11 cellular contexts compared by ENCODE assay signal in genomic region chr19:2254052-2254872, GRCh38. TPM values are rescaled to one million over a fixed set of nuclear protein-coding genes. Genes with fewer than 3 reads are reported as not detected.
DNase-seq lines count a peak whose midpoint lies in the region; ATAC-seq and TF ChIP-seq lines count a peak whose summit lies in the region.
"Had no signal": no experiment of that assay in that cellular context is flagged by ENCODE, and none has a peak within 500 bp of the region (broad histone marks: within the 10 kb centered on the region; RNA-seq: fewer than 3 reads in every experiment).

No MANE protein-coding gene starts in this region.

- H3K4me1 Mint-ChIP-seq in activated CD4-positive, alpha-beta memory T cell treated with anti-CD3 and anti-CD28 coated beads for 36 hours (ENCODE audit: low read depth): peaks cover 30% of the 10 kb centered on the region
- H3K4me1 Mint-ChIP-seq in activated CD4-positive, alpha-beta memory T cell treated with anti-CD3 and anti-CD28 coated beads, Interleukin-2, amount 10 ng/mL, durations not matched to agents 7 days and 5 days: peaks cover 29% of the 10 kb centered on the region

- TF ChIP-seq CTCF in SU-DHL-6 (IDR thresholded peaks at IDR 0.05; ENCODE audit: insufficient read depth, low read length, poor library complexity, severe bottlenecking) (no peak), psoas muscle (IDR thresholded peaks at IDR 0.05) (peak; percentile 24), GM13976 (IDR thresholded peaks at IDR 0.05; ENCODE audit: borderline replicate concordance, control extremely low read depth, extremely low read depth, insufficient read depth, missing control alignments) (no peak)

- H3K27ac ChIP-seq in SU-DHL-6 (ENCODE audit: low read depth, low read length): no peak overlapping the region
- peak overlapping the region; percentile 100 for H3K27ac ChIP-seq in psoas muscle

- no peaks in the 10 kb centered on the region for H3K36me3 ChIP-seq in SU-DHL-6 (ENCODE audit: low read length)
- H3K36me3 ChIP-seq in psoas muscle (ENCODE audit: insufficient read depth in 1 of 2, low read depth in 1 of 2): peaks cover 0 to 28% of the 10 kb centered on the region in 2 donors

- no peak overlapping the region for H2AFZ ChIP-seq in SU-DHL-6 (ENCODE audit: low read depth, low read length, severe bottlenecking)

- in situ Hi-C loops in GM13976 (cut with MboI; ENCODE audit: low sequenced_read_pairs, unreplicated experiment): no loop called here

- H3K27ac Mint-ChIP-seq in activated CD4-positive, alpha-beta memory T cell treated with anti-CD3 and anti-CD28 coated beads for 36 hours: no peak overlapping the region
- H3K27ac Mint-ChIP-seq in activated CD4-positive, alpha-beta memory T cell treated with anti-CD3 and anti-CD28 coated beads, Interleukin-2, amount 10 ng/mL, durations not matched to agents 7 days and 5 days: no peak overlapping the region

- peaks cover 30% of the 10 kb centered on the region for H3K4me1 ChIP-seq in psoas muscle

- POLR2A ChIA-PET in activated CD4-positive, alpha-beta memory T cell treated with anti-CD3 and anti-CD28 coated beads for 36 hours (lab: Charles Lee): interaction anchor here (1.2 to 1.7 kb wide), 2 partner anchors 16 kb away, joined by 5 to 8 read pairs; no protein-coding TSS in a partner anchor
- POLR2A ChIA-PET in activated CD4-positive, alpha-beta memory T cell treated with anti-CD3 and anti-CD28 coated beads, Interleukin-2, amount 10 ng/mL, durations not matched to agents 7 days and 5 days (lab: Charles Lee): interaction anchor here (0.7 to 6.2 kb wide), 5 partner anchors 9 to 35 kb away, joined by 3 to 58 read pairs (median 13); no protein-coding TSS in a partner anchor

- peaks cover 38% of the 10 kb centered on the region for H3F3A ChIP-seq in SU-DHL-6 (ENCODE audit: insufficient read depth)

- no peaks in the 10 kb centered on the region for H3K9me3 Mint-ChIP-seq in activated CD4-positive, alpha-beta memory T cell treated with anti-CD3 and anti-CD28 coated beads for 36 hours
- H3K9me3 Mint-ChIP-seq in activated CD4-positive, alpha-beta memory T cell treated with anti-CD3 and anti-CD28 coated beads, Interleukin-2, amount 10 ng/mL, durations not matched to agents 7 days and 5 days: no peaks in the 10 kb centered on the region

- no peak overlapping the region for H3K9ac ChIP-seq in SU-DHL-6 (ENCODE audit: low read length)

- peaks cover 15% of the 10 kb centered on the region for H3K27me3 Mint-ChIP-seq in activated CD4-positive, alpha-beta memory T cell treated with anti-CD3 and anti-CD28 coated beads for 36 hours
- peaks cover 30% of the 10 kb centered on the region for H3K27me3 Mint-ChIP-seq in activated CD4-positive, alpha-beta memory T cell treated with anti-CD3 and anti-CD28 coated beads, Interleukin-2, amount 10 ng/mL, durations not matched to agents 7 days and 5 days

- H4K20me1 ChIP-seq in SU-DHL-6 (ENCODE audit: low read depth, low read length): no peaks in the 10 kb centered on the region

- DNase-seq in activated CD4-positive, alpha-beta memory T cell treated with anti-CD3 and anti-CD28 coated beads for 36 hours: no peak
- DNase-seq in activated CD4-positive, alpha-beta memory T cell treated with anti-CD3 and anti-CD28 coated beads, Interleukin-2, amount 10 ng/mL, durations not matched to agents 7 days and 5 days: no peak
- DNase-seq in left ventricle myocardium superior: no peak
- no peak for DNase-seq in psoas muscle
- DNase-seq in GM13976 (ENCODE audit: low spot score): no peak
- no peak for DNase-seq in NCI-H1694 treated with DMSO at 0.1 percent for 48 hours (lab: John Stamatoyannopoulos, UW)
- no peak for DNase-seq in NOMO-1 (lab: John Stamatoyannopoulos, UW; ENCODE audit: unreplicated experiment in 2 of 2)
- DNase-seq: NCI-H2171 treated with DMSO at 0.1 percent for 48 hours; stimulated activated CD4-positive, alpha-beta T cell treated with anti-CD3 and anti-CD28 coated beads, Interleukin-4, amount 100 ng/mL, for 4 hours had no signal

- H3K4me3 Mint-ChIP-seq in activated CD4-positive, alpha-beta memory T cell treated with anti-CD3 and anti-CD28 coated beads for 36 hours: peak overlapping the region; percentile 6
- no peak overlapping the region for H3K4me3 Mint-ChIP-seq in activated CD4-positive, alpha-beta memory T cell treated with anti-CD3 and anti-CD28 coated beads, Interleukin-2, amount 10 ng/mL, durations not matched to agents 7 days and 5 days

- no peaks in the 10 kb centered on the region for H3K79me2 ChIP-seq in SU-DHL-6 (ENCODE audit: insufficient read depth, low read length)

- no peaks in the 10 kb centered on the region for H3K9me2 ChIP-seq in SU-DHL-6 (replicated peaks; ENCODE audit: insufficient read depth, low read length)

- 37 to 62% (median 48%) methylated on average over 21 of the region's 21 CpGs for WGBS in psoas muscle, 3 donors

- ATAC-seq in left ventricle myocardium superior (peak; percentile 24), psoas muscle (no peak)

- H3K27me3 ChIP-seq in SU-DHL-6 (ENCODE audit: low read length): no peaks in the 10 kb centered on the region
- peaks cover 0 to 13% (median 0%) of the 10 kb centered on the region in 3 donors for H3K27me3 ChIP-seq in psoas muscle (ENCODE audit: insufficient read depth in 3 of 3, low read length in 2 of 3)

- no peaks in the 10 kb centered on the region for H3K9me3 ChIP-seq in SU-DHL-6 (ENCODE audit: insufficient read depth, low read length)
- no peaks in the 10 kb centered on the region for H3K9me3 ChIP-seq in psoas muscle

- intact Hi-C loops in activated CD4-positive, alpha-beta memory T cell treated with anti-CD3 and anti-CD28 coated beads for 36 hours (cut with micrococcal nuclease): loop anchor here (2.0 kb wide), 1 partner anchor 15 kb away; no protein-coding TSS in a partner anchor
- intact Hi-C loops in left ventricle myocardium superior (cut with micrococcal nuclease): no loop called here
- intact Hi-C loops in psoas muscle (cut with DNase I): loop anchor here in 1 of 2 donors (2.0 kb wide), 1 partner anchor 13 kb away; no protein-coding TSS in a partner anchor

- H3K4me3 ChIP-seq in SU-DHL-6 (ENCODE audit: insufficient read depth, low read length, poor library complexity, severe bottlenecking) (no peak overlapping the region), psoas muscle (peak overlapping the region; percentile 72)

- CTCF ChIA-PET in activated CD4-positive, alpha-beta memory T cell treated with anti-CD3 and anti-CD28 coated beads for 36 hours (lab: Charles Lee): interaction anchor here (1.7 to 1.9 kb wide), 2 partner anchors 7 to 19 kb away, joined by 8 to 10 read pairs; no protein-coding TSS in a partner anchor
- CTCF ChIA-PET in activated CD4-positive, alpha-beta memory T cell treated with anti-CD3 and anti-CD28 coated beads, Interleukin-2, amount 10 ng/mL, durations not matched to agents 7 days and 5 days (lab: Charles Lee): interaction anchor here (0.7 to 2.3 kb wide), 2 partner anchors 15 to 57 kb away, joined by 3 to 7 read pairs; no protein-coding TSS in a partner anchor

- H3K4me2 ChIP-seq in SU-DHL-6 (ENCODE audit: low read depth, low read length, poor library complexity, severe bottlenecking): peak overlapping the region; percentile 66

- H3K36me3 Mint-ChIP-seq in activated CD4-positive, alpha-beta memory T cell treated with anti-CD3 and anti-CD28 coated beads for 36 hours: no peaks in the 10 kb centered on the region
- H3K36me3 Mint-ChIP-seq in activated CD4-positive, alpha-beta memory T cell treated with anti-CD3 and anti-CD28 coated beads, Interleukin-2, amount 10 ng/mL, durations not matched to agents 7 days and 5 days (ENCODE audit: low read depth): peaks cover 3% of the 10 kb centered on the region

RNA-seq across cellular contexts. Expression of gene JSRP1, which starts 2.0 kb away (rescaled TPM):
- total RNA-seq in activated CD4-positive, alpha-beta memory T cell treated with anti-CD3 and anti-CD28 coated beads for 36 hours: 1 to 10 TPM in 1 of 2 experiments, under 1 TPM in 1; 0.56 to 1.2 TPM
- 1 to 10 TPM in 1 of 2 experiments, under 1 TPM in 1; 0.73 to 1.3 TPM for total RNA-seq in activated CD4-positive, alpha-beta memory T cell treated with anti-CD3 and anti-CD28 coated beads, Interleukin-2, amount 10 ng/mL, durations not matched to agents 7 days and 5 days
- total RNA-seq in left ventricle myocardium superior: not detected
- 100 to 1,000 TPM; 107 to 191 (median 162) TPM for total RNA-seq in psoas muscle
- polyA plus RNA-seq in psoas muscle: 100 to 1,000 TPM; 110 to 271 (median 130) TPM
- total RNA-seq: H4 had no signal

RNA-seq across cellular contexts. Expression of gene AMH, which starts 5.1 kb away (rescaled TPM):
- total RNA-seq in activated CD4-positive, alpha-beta memory T cell treated with anti-CD3 and anti-CD28 coated beads for 36 hours: 1 to 10 TPM; 2.8 to 3.4 TPM
- total RNA-seq in activated CD4-positive, alpha-beta memory T cell treated with anti-CD3 and anti-CD28 coated beads, Interleukin-2, amount 10 ng/mL, durations not matched to agents 7 days and 5 days: 1 to 10 TPM; 4.6 to 7.6 TPM
- 1.6 TPM for total RNA-seq in left ventricle myocardium superior
- 1 to 10 TPM; 1.9 to 3.6 (median 2.7) TPM for total RNA-seq in psoas muscle
- polyA plus RNA-seq in psoas muscle: 1 to 10 TPM in 1 of 3 donors, under 1 TPM in 2; 0.38 to 2.4 (median 0.53) TPM

RNA-seq across cellular contexts. Expression of gene SF3A2, which starts 17.6 kb away (rescaled TPM):
- 100 to 1,000 TPM; 123 to 134 TPM for total RNA-seq in activated CD4-positive, alpha-beta memory T cell treated with anti-CD3 and anti-CD28 coated beads for 36 hours
- total RNA-seq in activated CD4-positive, alpha-beta memory T cell treated with anti-CD3 and anti-CD28 coated beads, Interleukin-2, amount 10 ng/mL, durations not matched to agents 7 days and 5 days: 100 to 1,000 TPM; 137 to 145 TPM
- total RNA-seq in left ventricle myocardium superior (31.4 TPM), psoas muscle (10 to 100 TPM; 31.1 to 46.8 (median 40.2) TPM)
- 10 to 100 TPM; 25.9 to 33.6 (median 28.9) TPM for polyA plus RNA-seq in psoas muscle

RNA-seq across cellular contexts. Expression of gene PLEKHJ1, which starts 18.1 kb away (rescaled TPM):
- total RNA-seq in activated CD4-positive, alpha-beta memory T cell treated with anti-CD3 and anti-CD28 coated beads for 36 hours: 10 to 100 TPM; 60.8 to 64.0 TPM
- 10 to 100 TPM; 58.3 to 60.4 TPM for total RNA-seq in activated CD4-positive, alpha-beta memory T cell treated with anti-CD3 and anti-CD28 coated beads, Interleukin-2, amount 10 ng/mL, durations not matched to agents 7 days and 5 days
- total RNA-seq in left ventricle myocardium superior: 60.7 TPM
- 10 to 100 TPM; 54.9 to 65.5 (median 60.0) TPM for total RNA-seq in psoas muscle
- polyA plus RNA-seq in psoas muscle: 100 to 1,000 TPM in 1 of 3 donors, 10 to 100 TPM in 2; 80.6 to 146 (median 95.3) TPM

RNA-seq across cellular contexts. Expression of gene PEAK3, which starts 27.7 kb away (rescaled TPM):
- not detected for total RNA-seq in activated CD4-positive, alpha-beta memory T cell treated with anti-CD3 and anti-CD28 coated beads for 36 hours
- total RNA-seq in activated CD4-positive, alpha-beta memory T cell treated with anti-CD3 and anti-CD28 coated beads, Interleukin-2, amount 10 ng/mL, durations not matched to agents 7 days and 5 days: under 1 TPM; 0.70 to 0.88 TPM
- total RNA-seq in left ventricle myocardium superior (0.87 TPM), psoas muscle (under 1 TPM; 0.12 to 0.20 (median 0.14) TPM)
- under 1 TPM in 2 of 3 donors, not detected in 1; 0.01 to 0.08 TPM for polyA plus RNA-seq in psoas muscle

Comparison
In these comparisons a context has a peak if more than half of its experiments do, and no peak if none do; other contexts are left out.
1. RNA of gene JSRP1, which starts 2.0 kb away (total RNA-seq): 107 to 191 TPM in psoas muscle; 0.73 to 1.3 TPM in activated CD4-positive, alpha-beta memory T cell treated with anti-CD3 and anti-CD28 coated beads, Interleukin-2, amount 10 ng/mL, durations not matched to agents 7 days and 5 days, 0.56 to 1.2 TPM in activated CD4-positive, alpha-beta memory T cell treated with anti-CD3 and anti-CD28 coated beads for 36 hours and not detected in left ventricle myocardium superior (single experiment); every median in the first group is over 10 times any median in the second.